In the genomic region with DNA sequence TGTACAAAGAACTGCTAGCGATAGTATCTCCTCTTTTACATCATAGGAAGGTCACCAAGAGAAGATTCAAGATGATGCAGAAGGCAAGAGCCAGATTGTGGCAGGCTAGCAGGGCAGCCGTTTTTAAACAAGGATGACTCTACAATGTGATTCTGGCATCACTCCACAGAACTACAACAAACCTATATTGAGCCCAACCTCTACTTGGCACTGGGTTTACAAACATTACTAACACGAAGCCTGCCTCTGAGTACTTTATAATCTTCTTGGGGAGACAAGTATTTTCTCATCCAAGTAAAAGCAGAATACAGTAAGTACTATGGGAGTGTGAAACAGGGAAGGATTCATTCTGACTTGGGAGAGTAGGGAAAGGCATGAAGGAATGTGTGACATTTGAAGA, we compare ENCODE assay signal across 18 cellular contexts.
DNase-seq lines count a peak whose midpoint lies in the region; ATAC-seq, FAIRE-seq and TF ChIP-seq lines count a peak whose summit lies in the region.
"Had no signal": no experiment of that assay in that cellular context is flagged by ENCODE, and none has a peak within 500 bp of the region (broad histone marks: within the 10 kb centered on the region; RNA-seq: fewer than 3 reads in every experiment).

No MANE protein-coding gene starts in this region.

- DNase-seq in Caco-2 (no peak), NCI-H446 treated with DMSO at 0.1 percent for 48 hours (lab: John Stamatoyannopoulos, UW) (peak; percentile 10), H1 (ENCODE audit: low read depth in 1 of 2, low spot score in 2 of 2) (no peak), foreskin melanocyte (peak; percentile 29), Right ventricle myocardium superior (no peak), ureter (ENCODE audit: low spot score) (no peak), RWPE1 (ENCODE audit: low spot score) (no peak)
- DNase-seq: CD8-positive, alpha-beta T cell; COR-L47; DND-41; GDM1; HCEC 1CT had no signal

- peak overlapping the region; percentile 26 for H3K27ac Mint-ChIP-seq in Caco-2 (ENCODE audit: unreplicated experiment)
- H3K27ac Mint-ChIP-seq: CD14-positive monocyte; CD8-positive, alpha-beta T cell had no signal

- intact Hi-C loops in Caco-2 (cut with micrococcal nuclease; ENCODE audit: unreplicated experiment): no loop called here
- intact Hi-C loops in Right ventricle myocardium superior (cut with DNase I): no loop called here

- WGBS in H1 (ENCODE audit: extremely low coverage in 1 of 2, insufficient coverage in 1 of 2, insufficient read length in 1 of 2, insufficient replicate concordance in 2 of 2, low coverage in 1 of 2, low lambda C conversion rate in 2 of 2, missing lambda C conversion rate in 1 of 2), 2 experiments: 73% methylated on average over 3 of the region's 3 CpGs; no CpG with 5 or more reads in 1 of the 2 experiments

- H3K18ac ChIP-seq in H1 (ENCODE audit: extremely low read depth, low read length): no peak overlapping the region

- no peak overlapping the region for H3K4ac ChIP-seq in H1 (replicated peaks; ENCODE audit: insufficient read length, low read depth, low read length)

- H4K5ac ChIP-seq in H1 (ENCODE audit: insufficient read length, low read depth, low read length): no peak overlapping the region

- H3K27me3 ChIP-seq in Caco-2 (replicated peaks; ENCODE audit: control insufficient read depth, insufficient read depth, low read length) (no peaks in the 10 kb centered on the region), H1 (replicated peaks in 1 of 4; ENCODE audit: control insufficient read depth in 3 of 4, extremely low read depth in 1 of 4, insufficient read depth in 3 of 4, low read length in 3 of 4) (no peaks in the 10 kb centered on the region)

- ATAC-seq in HG03139 (IDR thresholded peaks at IDR 0.05; ENCODE audit: unreplicated experiment) (no peak), Right ventricle myocardium superior (ENCODE audit: poor library complexity) (no peak)
- ATAC-seq: CD8-positive, alpha-beta T cell had no signal

- H3K4me2 ChIP-seq in H1 (ENCODE audit: insufficient read depth in 1 of 2, low read depth in 2 of 2, low read length in 2 of 2): no peak overlapping the region

- no peak overlapping the region for H2BK12ac ChIP-seq in H1 (ENCODE audit: low read depth, low read length)

- CTCF ChIA-PET in Caco-2 (lab: Charles Lee) (no interaction called here), H1 (lab: Charles Lee; ENCODE audit: partially characterized antibody) (no interaction called here), RWPE1 (lab: Yijun Ruan, JAX) (no interaction called here)

- no peak for TF ChIP-seq POLR2A in H1 (IDR thresholded peaks at IDR 0.05; ENCODE audit: control extremely low read depth in 1 of 2, low read depth in 2 of 2, low read length in 2 of 2)

- no peak overlapping the region for H2BK15ac ChIP-seq in H1 (ENCODE audit: low read length)

- no peak overlapping the region for H3K9ac ChIP-seq in H1 (replicated peaks in 1 of 4; ENCODE audit: extremely low read depth in 1 of 4, low read depth in 3 of 4, low read length in 3 of 4)

- H3K79me2 ChIP-seq in H1 (ENCODE audit: control insufficient read depth in 1 of 2, insufficient read depth in 2 of 2, low read length in 2 of 2): no peaks in the 10 kb centered on the region

- no peak overlapping the region for H3K14ac ChIP-seq in H1 (ENCODE audit: insufficient read length)

- no peaks in the 10 kb centered on the region for H3K27me3 Mint-ChIP-seq in Caco-2 (ENCODE audit: insufficient read depth, unreplicated experiment)

- H3K4me3 Mint-ChIP-seq in Caco-2 (ENCODE audit: unreplicated experiment): no peak overlapping the region
- H3K4me3 Mint-ChIP-seq: CD14-positive monocyte; CD8-positive, alpha-beta T cell had no signal

- H2BK120ac ChIP-seq in H1 (replicated peaks; ENCODE audit: low read depth, low read length): no peak overlapping the region

- POLR2A ChIA-PET in Caco-2 (lab: Charles Lee): interaction anchor here (0.6 kb wide), 1 partner anchor 77 kb away, joined by 8 read pairs; no protein-coding TSS in a partner anchor
- POLR2A ChIA-PET in H1 (lab: Charles Lee; ENCODE audit: partially characterized antibody): no interaction called here
- POLR2A ChIA-PET in RWPE1 (lab: Yijun Ruan, JAX; ENCODE audit: low non-redundant PET): no interaction called here

- TF ChIP-seq CTCF in Caco-2 (IDR thresholded peaks at IDR 0.05; ENCODE audit: insufficient read depth in 1 of 2, low read depth in 1 of 2, low read length in 1 of 2, severe bottlenecking in 1 of 2, unreplicated experiment in 1 of 2): no peak
- TF ChIP-seq CTCF in H1 (IDR thresholded peaks at IDR 0.05; ENCODE audit: control extremely low read depth in 1 of 3, insufficient read depth in 1 of 3, low read depth in 1 of 3, low read length in 3 of 3): no peak
- TF ChIP-seq CTCF in RWPE1 (conservative IDR thresholded peaks at IDR 0.05; ENCODE audit: low read depth): no peak

- peaks cover 19% of the 10 kb centered on the region for H3K4me1 Mint-ChIP-seq in Caco-2 (ENCODE audit: low read depth, unreplicated experiment)
- H3K4me1 Mint-ChIP-seq: CD14-positive monocyte had no signal

- no peak overlapping the region for H4K8ac ChIP-seq in H1 (ENCODE audit: extremely low read depth, insufficient read depth, low read length)

- BruUV-seq in Caco-2 (replicated peaks; lab: Mats Ljungman, UMichigan): no TSS peak

- FAIRE-seq in H1 (lab: Jason Lieb, UNC): no peak
- FAIRE-seq: GM12892, GM19239 had no signal

- H4K20me1 ChIP-seq in H1 (replicated peaks in 1 of 2; ENCODE audit: control insufficient read depth in 1 of 2, insufficient read depth in 2 of 2, low read length in 2 of 2): no peaks in the 10 kb centered on the region

- H3K56ac ChIP-seq in H1 (replicated peaks; ENCODE audit: insufficient read length, low read depth, low read length): no peak overlapping the region

- H2BK5ac ChIP-seq in H1 (ENCODE audit: low read depth, low read length): no peak overlapping the region

- H3K9me3 ChIP-seq in Caco-2: no peaks in the 10 kb centered on the region
- H3K9me3 ChIP-seq in H1 (ENCODE audit: insufficient read depth in 2 of 2, low read depth in 1 of 2, low read length in 1 of 2): no peaks in the 10 kb centered on the region

- H3K23me2 ChIP-seq in H1 (ENCODE audit: low read depth, low read length): no peaks in the 10 kb centered on the region

- H3K27ac ChIP-seq in H1 (ENCODE audit: low read depth, low read length) (no peak overlapping the region), RWPE1 (no peak overlapping the region)
- H3K27ac ChIP-seq: 22Rv1, HL-60 had no signal

- no peak for TF ChIP-seq RAD21 in H1 (IDR thresholded peaks at IDR 0.05 in 1 of 2, conservative IDR thresholded peaks at IDR 0.05 in 1 of 2; ENCODE audit: low read depth in 2 of 2, low read length in 2 of 2)

- no peak overlapping the region for H2AK5ac ChIP-seq in H1 (ENCODE audit: low read depth, low read length)

- no peak overlapping the region for H2AFZ ChIP-seq in H1 (ENCODE audit: low read length)

- H3K36me3 ChIP-seq in Caco-2 (ENCODE audit: control insufficient read depth, insufficient read depth, low read length) (no peaks in the 10 kb centered on the region), H1 (ENCODE audit: control insufficient read depth in 2 of 4, insufficient read depth in 4 of 4, low read length in 3 of 4) (no peaks in the 10 kb centered on the region)

- peak overlapping the region; percentile 25; the same call in 1 of the 2 replicates for H2BK20ac ChIP-seq in H1 (ENCODE audit: low read length)

- H3K4me1 ChIP-seq in Caco-2: peaks cover 19% of the 10 kb centered on the region
- H3K4me1 ChIP-seq in H1 (replicated peaks in 1 of 4; ENCODE audit: control insufficient read depth in 3 of 4, insufficient read depth in 4 of 4, low read length in 3 of 4): no peaks in the 10 kb centered on the region

- no peak overlapping the region for H4K91ac ChIP-seq in H1 (replicated peaks; ENCODE audit: insufficient read length, low read length)

- H3K79me1 ChIP-seq in H1 (ENCODE audit: low read depth, low read length): no peaks in the 10 kb centered on the region

- H3K36me3 Mint-ChIP-seq in Caco-2 (ENCODE audit: insufficient read depth, unreplicated experiment): no peaks in the 10 kb centered on the region
- H3K36me3 Mint-ChIP-seq: CD14-positive monocyte; CD8-positive, alpha-beta T cell had no signal

- no peak overlapping the region for H3K4me3 ChIP-seq in Caco-2 (ENCODE audit: low read depth, low read length)
- H3K4me3 ChIP-seq in H1 (ENCODE audit: extremely low read depth in 1 of 4, insufficient read depth in 2 of 4, low read depth in 3 of 4, low read length in 4 of 4): no peak overlapping the region

- no peak for TF ChIP-seq EP300 in H1 (IDR thresholded peaks at IDR 0.05; ENCODE audit: borderline replicate concordance in 1 of 2, low read depth in 2 of 2, low read length in 2 of 2)

- H3K23ac ChIP-seq in H1 (ENCODE audit: insufficient read length): no peak overlapping the region

- peaks cover 21% of the 10 kb centered on the region for H3K9me3 Mint-ChIP-seq in Caco-2 (ENCODE audit: unreplicated experiment)

TF ChIP-seq in H1, 55 proteins besides CTCF, POLR2A, EP300 and RAD21:
- TF ChIP-seq RXRA (IDR thresholded peaks at IDR 0.05; ENCODE audit: insufficient read depth, low read depth, low read length): no peak
- TF ChIP-seq RBBP5 (IDR thresholded peaks at IDR 0.05; ENCODE audit: borderline replicate concordance, low read depth, low read length): no peak
- TF ChIP-seq SP1 (IDR thresholded peaks at IDR 0.05; ENCODE audit: low read depth, low read length): no peak
- no peak for TF ChIP-seq TCF12 (IDR thresholded peaks at IDR 0.05; ENCODE audit: low read depth, low read length)
- no peak for TF ChIP-seq EGR1 (IDR thresholded peaks at IDR 0.05; ENCODE audit: borderline replicate concordance, low read depth, low read length)
- TF ChIP-seq FOSL1 (IDR thresholded peaks at IDR 0.05; ENCODE audit: insufficient read depth, low read depth, low read length): no peak
- no peak for TF ChIP-seq TAF7 (optimal IDR thresholded peaks at IDR 0.05; ENCODE audit: borderline replicate concordance, low read depth, low read length)

Comparison
In these comparisons a context has a peak if more than half of its experiments do, and no peak if none do; other contexts are left out.
1. DNase-seq: peak in NCI-H446 treated with DMSO at 0.1 percent for 48 hours (single experiment) and foreskin melanocyte (single experiment); none in Caco-2 (0 of 2), H1 (0 of 2), Right ventricle myocardium superior (single experiment), ureter (single experiment) and RWPE1 (single experiment).